In the genomic region with DNA sequence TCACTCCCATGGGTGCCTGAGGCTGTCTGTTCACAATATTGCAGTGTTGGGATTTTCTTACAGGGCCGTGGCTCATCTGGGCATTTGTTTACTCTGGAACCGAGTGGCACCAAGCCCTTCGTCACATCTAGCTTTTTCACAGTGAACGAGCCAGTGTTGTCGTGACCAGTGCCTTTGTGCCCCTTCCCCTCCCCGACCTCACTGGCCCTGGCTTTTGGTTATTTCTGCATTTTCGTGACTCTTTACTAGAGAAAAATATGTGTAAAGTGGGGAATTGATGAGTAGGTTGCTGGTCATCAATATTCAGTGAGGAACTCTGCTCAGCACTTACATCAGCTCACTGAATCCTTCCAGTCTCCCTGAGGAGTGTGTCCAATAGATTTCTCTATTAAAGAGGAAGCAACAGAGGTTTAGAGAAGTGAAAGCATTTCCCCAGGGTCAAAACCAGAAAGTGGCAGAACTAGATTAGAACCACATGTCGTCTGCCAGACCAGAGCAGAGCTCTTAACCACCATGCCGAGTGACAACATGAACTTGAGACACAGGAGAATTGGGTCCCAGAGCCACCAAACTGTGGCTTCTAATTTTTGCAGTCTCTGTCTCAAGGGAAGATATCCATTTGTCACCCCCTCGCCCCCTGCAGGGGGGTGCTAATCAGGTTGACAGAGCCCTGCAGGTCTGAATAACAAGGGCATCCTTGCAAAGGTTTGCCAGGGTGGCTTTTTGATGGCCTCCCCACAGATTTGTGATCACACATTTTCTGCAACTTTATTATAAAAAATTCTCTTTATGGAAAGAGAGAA, we compare ENCODE assay signal across 1 cellular context.
TF ChIP-seq lines count a peak whose summit lies in the region.

No MANE protein-coding gene starts in this region.

TF ChIP-seq in HepG2, 621 proteins besides CTCF, POLR2A, EP300 and RAD21 (continued from another document):
- TF ChIP-seq, protein P1, sequence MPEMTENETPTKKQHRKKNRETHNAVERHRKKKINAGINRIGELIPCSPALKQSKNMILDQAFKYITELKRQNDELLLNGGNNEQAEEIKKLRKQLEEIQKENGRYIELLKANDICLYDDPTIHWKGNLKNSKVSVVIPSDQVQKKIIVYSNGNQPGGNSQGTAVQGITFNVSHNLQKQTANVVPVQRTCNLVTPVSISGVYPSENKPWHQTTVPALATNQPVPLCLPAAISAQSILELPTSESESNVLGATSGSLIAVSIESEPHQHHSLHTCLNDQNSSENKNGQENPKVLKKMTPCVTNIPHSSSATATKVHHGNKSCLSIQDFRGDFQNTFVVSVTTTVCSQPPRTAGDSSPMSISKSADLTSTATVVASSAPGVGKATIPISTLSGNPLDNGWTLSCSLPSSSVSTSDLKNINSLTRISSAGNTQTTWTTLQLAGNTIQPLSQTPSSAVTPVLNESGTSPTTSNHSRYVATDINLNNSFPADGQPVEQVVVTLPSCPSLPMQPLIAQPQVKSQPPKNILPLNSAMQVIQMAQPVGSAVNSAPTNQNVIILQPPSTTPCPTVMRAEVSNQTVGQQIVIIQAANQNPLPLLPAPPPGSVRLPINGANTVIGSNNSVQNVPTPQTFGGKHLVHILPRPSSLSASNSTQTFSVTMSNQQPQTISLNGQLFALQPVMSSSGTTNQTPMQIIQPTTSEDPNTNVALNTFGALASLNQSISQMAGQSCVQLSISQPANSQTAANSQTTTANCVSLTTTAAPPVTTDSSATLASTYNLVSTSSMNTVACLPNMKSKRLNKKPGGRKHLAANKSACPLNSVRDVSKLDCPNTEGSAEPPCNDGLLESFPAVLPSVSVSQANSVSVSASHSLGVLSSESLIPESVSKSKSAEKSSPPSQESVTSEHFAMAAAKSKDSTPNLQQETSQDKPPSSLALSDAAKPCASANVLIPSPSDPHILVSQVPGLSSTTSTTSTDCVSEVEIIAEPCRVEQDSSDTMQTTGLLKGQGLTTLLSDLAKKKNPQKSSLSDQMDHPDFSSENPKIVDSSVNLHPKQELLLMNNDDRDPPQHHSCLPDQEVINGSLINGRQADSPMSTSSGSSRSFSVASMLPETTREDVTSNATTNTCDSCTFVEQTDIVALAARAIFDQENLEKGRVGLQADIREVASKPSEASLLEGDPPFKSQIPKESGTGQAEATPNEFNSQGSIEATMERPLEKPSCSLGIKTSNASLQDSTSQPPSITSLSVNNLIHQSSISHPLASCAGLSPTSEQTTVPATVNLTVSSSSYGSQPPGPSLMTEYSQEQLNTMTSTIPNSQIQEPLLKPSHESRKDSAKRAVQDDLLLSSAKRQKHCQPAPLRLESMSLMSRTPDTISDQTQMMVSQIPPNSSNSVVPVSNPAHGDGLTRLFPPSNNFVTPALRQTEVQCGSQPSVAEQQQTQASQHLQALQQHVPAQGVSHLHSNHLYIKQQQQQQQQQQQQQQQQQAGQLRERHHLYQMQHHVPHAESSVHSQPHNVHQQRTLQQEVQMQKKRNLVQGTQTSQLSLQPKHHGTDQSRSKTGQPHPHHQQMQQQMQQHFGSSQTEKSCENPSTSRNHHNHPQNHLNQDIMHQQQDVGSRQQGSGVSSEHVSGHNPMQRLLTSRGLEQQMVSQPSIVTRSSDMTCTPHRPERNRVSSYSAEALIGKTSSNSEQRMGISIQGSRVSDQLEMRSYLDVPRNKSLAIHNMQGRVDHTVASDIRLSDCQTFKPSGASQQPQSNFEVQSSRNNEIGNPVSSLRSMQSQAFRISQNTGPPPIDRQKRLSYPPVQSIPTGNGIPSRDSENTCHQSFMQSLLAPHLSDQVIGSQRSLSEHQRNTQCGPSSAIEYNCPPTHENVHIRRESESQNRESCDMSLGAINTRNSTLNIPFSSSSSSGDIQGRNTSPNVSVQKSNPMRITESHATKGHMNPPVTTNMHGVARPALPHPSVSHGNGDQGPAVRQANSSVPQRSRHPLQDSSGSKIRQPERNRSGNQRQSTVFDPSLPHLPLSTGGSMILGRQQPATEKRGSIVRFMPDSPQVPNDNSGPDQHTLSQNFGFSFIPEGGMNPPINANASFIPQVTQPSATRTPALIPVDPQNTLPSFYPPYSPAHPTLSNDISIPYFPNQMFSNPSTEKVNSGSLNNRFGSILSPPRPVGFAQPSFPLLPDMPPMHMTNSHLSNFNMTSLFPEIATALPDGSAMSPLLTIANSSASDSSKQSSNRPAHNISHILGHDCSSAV (CRISPR knock-in tag; IDR thresholded peaks at IDR 0.05; ENCODE audit: borderline replicate concordance), result no peak
- no peak for TF ChIP-seq ZBTB38 (CRISPR knock-in tag; IDR thresholded peaks at IDR 0.05)
- TF ChIP-seq MIER2 (CRISPR knock-in tag; IDR thresholded peaks at IDR 0.05), result no peak
- no peak for TF ChIP-seq ATF7-NPFF (CRISPR knock-in tag; IDR thresholded peaks at IDR 0.05; ENCODE audit: low read depth)
- TF ChIP-seq ZNF550 (CRISPR knock-in tag; IDR thresholded peaks at IDR 0.05; ENCODE audit: borderline replicate concordance), result no peak
- TF ChIP-seq, protein P2, sequence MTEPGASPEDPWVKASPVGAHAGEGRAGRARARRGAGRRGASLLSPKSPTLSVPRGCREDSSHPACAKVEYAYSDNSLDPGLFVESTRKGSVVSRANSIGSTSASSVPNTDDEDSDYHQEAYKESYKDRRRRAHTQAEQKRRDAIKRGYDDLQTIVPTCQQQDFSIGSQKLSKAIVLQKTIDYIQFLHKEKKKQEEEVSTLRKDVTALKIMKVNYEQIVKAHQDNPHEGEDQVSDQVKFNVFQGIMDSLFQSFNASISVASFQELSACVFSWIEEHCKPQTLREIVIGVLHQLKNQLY (CRISPR knock-in tag; IDR thresholded peaks at IDR 0.05), result no peak
- no peak for TF ChIP-seq ZNF292 (CRISPR knock-in tag; IDR thresholded peaks at IDR 0.05; ENCODE audit: borderline replicate concordance, low read depth)
